24 cellular contexts compared by ENCODE assay signal in the genomic region with DNA sequence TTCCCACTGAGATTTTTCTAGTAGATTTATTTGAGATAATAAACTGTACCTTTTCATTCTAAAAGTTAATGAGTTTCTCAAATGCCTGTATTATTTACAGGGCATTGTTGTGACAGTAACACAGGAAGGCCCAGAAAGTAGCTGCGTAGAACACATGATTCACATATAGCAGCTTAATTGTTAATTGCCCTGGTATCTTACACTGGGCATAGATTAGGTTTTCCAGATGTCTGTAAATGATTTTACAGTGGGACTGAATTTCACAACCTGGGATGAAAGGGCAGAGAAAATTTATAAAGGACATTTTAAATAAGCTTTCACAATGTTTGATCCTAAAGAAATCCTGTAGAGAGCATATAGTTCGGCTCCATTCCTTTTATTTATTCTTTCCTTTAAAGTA. TPM values are rescaled to one million over a fixed set of nuclear protein-coding genes. Genes with fewer than 3 reads are reported as not detected.
"Had no signal": no experiment of that assay in that cellular context is flagged by ENCODE, and none has a peak within 500 bp of the region (broad histone marks: within the 10 kb centered on the region; RNA-seq: fewer than 3 reads in every experiment).

No MANE protein-coding gene starts in this region.

- H3K36me3 ChIP-seq: colonic mucosa, esophagus muscularis mucosa, gastroesophageal sphincter, heart left ventricle, lower lobe of right lung had no signal

- H3K4me3 ChIP-seq: colonic mucosa, esophagus muscularis mucosa, gastroesophageal sphincter, heart left ventricle, hepatocyte, lower lobe of right lung had no signal

- DNase-seq: cerebellar nuclear complex; colonic mucosa; cortex of kidney; effector CD4-positive, alpha-beta T cell; effector memory CD4-positive, alpha-beta T cell; foreskin keratinocyte; heart left ventricle; hypothalamus; immature natural killer cell; islet precursor cell; kidney; kidney glomerular epithelial cell; left ventricle myocardium superior; lower lobe of right lung; mesenchymal stem cell had no signal

- H3K27ac ChIP-seq: colonic mucosa, esophagus muscularis mucosa, foreskin keratinocyte, gastroesophageal sphincter, heart left ventricle, hepatocyte, lower lobe of right lung had no signal

- H3K27me3 ChIP-seq: colonic mucosa, esophagus muscularis mucosa, foreskin keratinocyte, gastroesophageal sphincter, hepatocyte had no signal

- H3K4me1 ChIP-seq: colonic mucosa, esophagus muscularis mucosa, foreskin keratinocyte, gastroesophageal sphincter, heart left ventricle, lower lobe of right lung had no signal

- H3K9me3 ChIP-seq: colonic mucosa, esophagus muscularis mucosa, gastroesophageal sphincter, lower lobe of right lung had no signal

- ATAC-seq: foreskin keratinocyte, gastroesophageal sphincter, heart left ventricle, left lobe of liver, left ventricle myocardium superior, lower lobe of right lung had no signal

RNA-seq across cellular contexts. Expression of a gene that starts 27.6 kb away (rescaled TPM):
- total RNA-seq: chondrocyte, dermis microvascular lymphatic vessel endothelial cell, lung microvascular endothelial cell had no signal
- polyA plus RNA-seq: endothelial cell of umbilical vein, fibroblast of lung, immature natural killer cell had no signal
